ENCODE assay signal across 11 cellular contexts in the genomic region with DNA sequence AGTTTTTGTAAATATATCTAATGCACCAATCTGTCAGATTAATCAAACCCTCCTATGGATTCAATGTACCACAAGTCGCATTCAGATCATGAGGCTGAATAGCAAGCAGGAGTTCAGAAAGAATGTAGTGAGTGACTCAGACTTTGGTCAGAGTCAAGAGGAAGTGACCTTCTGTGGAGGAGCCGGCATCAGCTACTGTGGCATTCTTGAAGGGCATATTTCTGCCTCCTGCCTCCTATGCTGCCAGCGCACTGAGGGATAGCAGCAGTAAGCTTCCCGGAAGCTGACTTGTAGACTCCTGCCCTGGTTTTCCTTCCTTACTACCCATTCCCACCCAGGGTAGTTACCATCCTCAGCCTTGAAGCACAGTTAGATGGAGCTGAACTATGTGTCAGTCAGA.
DNase-seq lines count a peak whose midpoint lies in the region; FAIRE-seq lines count a peak whose summit lies in the region.
"Had no signal": no experiment of that assay in that cellular context is flagged by ENCODE, and none has a peak within 500 bp of the region (broad histone marks: within the 10 kb centered on the region; RNA-seq: fewer than 3 reads in every experiment).

No MANE protein-coding gene starts in this region.

- H3K56ac ChIP-seq in mesendoderm (ENCODE audit: low read length): no peak overlapping the region

- DNase-seq in ELR (ENCODE audit: low read depth) (peak; percentile 77), RCC 7860 (ENCODE audit: low spot score) (peak; percentile 74), dedifferentiated amniotic fluid mesenchymal stem cell (ENCODE audit: extremely low spot score) (peak; percentile 21), mesendoderm (peak; percentile 69), ecto neural progenitor cell (ENCODE audit: low spot score) (no peak), GM19238 (ENCODE audit: insufficient read length, low spot score) (no peak), epidermal melanocyte (ENCODE audit: insufficient read length, low spot score) (no peak), NCI-H2171 (lab: John Stamatoyannopoulos, UW) (no peak)
- DNase-seq: NK-92 treated with Interleukin-12 subunit alpha and Interleukin-12 subunit beta, amount 100 ng/mL, for 24 hours had no signal

- no peak overlapping the region for H2AK5ac ChIP-seq in mesendoderm (ENCODE audit: low read length)

- FAIRE-seq in RCC 7860 (lab: Jason Lieb, UNC): peak; percentile 57

- no peaks in the 10 kb centered on the region for H3K79me1 ChIP-seq in mesendoderm (ENCODE audit: low read length)

- no peak overlapping the region for H3K4me2 ChIP-seq in mesendoderm (ENCODE audit: low read length)

- no peak overlapping the region for H3K18ac ChIP-seq in mesendoderm (ENCODE audit: low read length)

- H3K27me3 ChIP-seq in mesendoderm (ENCODE audit: insufficient read depth, low read length, poor library complexity): no peaks in the 10 kb centered on the region
- H3K27me3 ChIP-seq: BLaER1 treated with 17β-estradiol and CSF1 and Interleukin-3, amounts not matched to agents 10 nM and 100 nM had no signal

- no peak overlapping the region for H3K4ac ChIP-seq in mesendoderm (ENCODE audit: low read depth, low read length)

- no peaks in the 10 kb centered on the region for H3K4me1 ChIP-seq in mesendoderm (ENCODE audit: control insufficient read depth, low read depth, low read length)

- H2BK120ac ChIP-seq in mesendoderm (ENCODE audit: low read depth, low read length): no peak overlapping the region

- no peak overlapping the region for H4K8ac ChIP-seq in mesendoderm (ENCODE audit: low read depth, low read length)

- H3K4me3 ChIP-seq in mesendoderm (ENCODE audit: low read length): no peak overlapping the region
- H3K4me3 ChIP-seq: BLaER1 treated with 17β-estradiol and CSF1 and Interleukin-3, amounts not matched to agents 10 nM and 100 nM; skin epidermis had no signal

- no peak overlapping the region for H2BK15ac ChIP-seq in mesendoderm (replicated peaks; ENCODE audit: low read depth)

- H2BK5ac ChIP-seq in mesendoderm (ENCODE audit: low read length): no peak overlapping the region

- H3K36me3 ChIP-seq in mesendoderm (ENCODE audit: control insufficient read depth, insufficient read depth, low read length): no peaks in the 10 kb centered on the region

- no peak overlapping the region for H3K9ac ChIP-seq in mesendoderm (ENCODE audit: low read length)
- H3K9ac ChIP-seq: BLaER1 treated with 17β-estradiol and CSF1 and Interleukin-3, amounts not matched to agents 10 nM and 100 nM had no signal

- no peak overlapping the region for H4K5ac ChIP-seq in mesendoderm (ENCODE audit: low read length)

- H3K27ac ChIP-seq in mesendoderm (ENCODE audit: low read depth, low read length): no peak overlapping the region
- H3K27ac ChIP-seq: BLaER1 treated with 17β-estradiol and CSF1 and Interleukin-3, amounts not matched to agents 10 nM and 100 nM; skin epidermis had no signal

- no CpG with 5 or more reads among the region's 4 CpGs for WGBS in mesendoderm (ENCODE audit: extremely low coverage, insufficient coverage, low lambda C conversion rate)

- H3K79me2 ChIP-seq in mesendoderm (ENCODE audit: control insufficient read depth, insufficient read depth, low read length): no peaks in the 10 kb centered on the region

- H3K23ac ChIP-seq in mesendoderm (ENCODE audit: low read length): no peak overlapping the region

Comparison
In these comparisons a context has a peak if more than half of its experiments do, and no peak if none do; other contexts are left out.
1. DNase-seq: peak in ELR (single experiment), RCC 7860 (single experiment), dedifferentiated amniotic fluid mesenchymal stem cell (single experiment) and mesendoderm (single experiment); none in ecto neural progenitor cell (single experiment), GM19238 (single experiment), epidermal melanocyte (single experiment) and NCI-H2171 (single experiment).